16 cellular contexts compared by ENCODE assay signal in the genomic region with DNA sequence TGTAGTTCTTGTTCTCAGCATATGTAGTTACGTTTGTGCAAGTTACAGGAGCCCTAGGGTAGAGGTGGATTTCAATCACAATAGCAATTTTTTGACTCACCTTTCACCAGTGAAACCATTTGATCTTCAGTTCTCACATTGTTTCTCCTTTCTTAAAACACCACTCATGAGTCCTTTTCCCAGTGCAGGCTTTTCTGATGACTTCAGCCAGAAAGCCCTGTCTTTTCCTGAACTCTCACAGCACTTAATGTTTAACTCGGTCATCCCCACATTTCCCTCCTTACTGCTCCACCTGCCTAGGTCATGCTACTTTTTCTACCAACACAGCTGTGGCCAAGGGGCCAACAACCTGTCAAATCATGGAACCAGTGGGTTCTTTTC. TPM values are rescaled to one million over a fixed set of nuclear protein-coding genes. Genes with fewer than 3 reads are reported as not detected.
DNase-seq lines count a peak whose midpoint lies in the region; ATAC-seq, FAIRE-seq and TF ChIP-seq lines count a peak whose summit lies in the region.
"Had no signal": no experiment of that assay in that cellular context is flagged by ENCODE, and none has a peak within 500 bp of the region (broad histone marks: within the 10 kb centered on the region; RNA-seq: fewer than 3 reads in every experiment).

No MANE protein-coding gene starts in this region.

- no peaks in the 10 kb centered on the region for H3K9me3 Mint-ChIP-seq in GM23338
- H3K9me3 Mint-ChIP-seq: activated B cell treated with CpG ODN at 0.5 μM for 24 hours had no signal

- no peak for DNase-seq in GM12892 (ENCODE audit: insufficient read length)
- no peak for DNase-seq in left colon
- no peak for DNase-seq in GF-D8 (lab: John Stamatoyannopoulos, UW)
- DNase-seq in posterior vena cava (ENCODE audit: low spot score), result no peak
- DNase-seq in GM23338 (ENCODE audit: low spot score), result no peak
- DNase-seq: activated B cell treated with CpG ODN at 0.5 μM for 24 hours; activated T-cell treated with anti-CD3 and anti-CD28 coated beads for 4 hours; KG1; NCI-H187 treated with DMSO at 0.1 percent for 48 hours; retina; SIG-M5; stimulated activated CD4-positive, alpha-beta T cell treated with anti-CD3 and anti-CD28 coated beads, Interleukin-4, amount 100 ng/mL, for 1 hour; stimulated activated naive B cell treated with anti-CD40 and anti-IgM and Interleukin-4, amounts not matched to agents 10 μg/mL and 1 μg/mL and 100 μg/mL, for 72 hours had no signal

- no peaks in the 10 kb centered on the region for H3K79me2 ChIP-seq in GM23338 (replicated peaks; ENCODE audit: insufficient read depth)

- peak; percentile 81 for FAIRE-seq in GM12892 (lab: Jason Lieb, UNC)

- TF ChIP-seq POLR2A in GM12892 (IDR thresholded peaks at IDR 0.05; ENCODE audit: low read depth, low read length), result no peak

- peaks cover 3% of the 10 kb centered on the region; the same call in 1 of the 3 replicates for H3K4me1 Mint-ChIP-seq in GM23338
- H3K4me1 Mint-ChIP-seq: activated B cell treated with CpG ODN at 0.5 μM for 24 hours; stimulated activated naive B cell treated with anti-CD40 and anti-IgM and Interleukin-4, amounts not matched to agents 10 μg/mL and 1 μg/mL and 100 μg/mL, for 72 hours had no signal

- H3K27me3 ChIP-seq in GM23338 (ENCODE audit: insufficient read depth), result no peaks in the 10 kb centered on the region

- no peak overlapping the region for H3K4me2 ChIP-seq in GM23338

- H4K20me1 ChIP-seq in GM23338 (replicated peaks; ENCODE audit: insufficient read depth), result no peaks in the 10 kb centered on the region

- peaks cover 2% of the 10 kb centered on the region for H3K27me3 Mint-ChIP-seq in GM23338 (ENCODE audit: insufficient read depth, low read depth, poor library complexity)

- H3F3A ChIP-seq in GM23338 (replicated peaks; ENCODE audit: low read depth), result no peaks in the 10 kb centered on the region

- H3K27ac Mint-ChIP-seq in GM23338, result no peak overlapping the region
- H3K27ac Mint-ChIP-seq: activated B cell treated with CpG ODN at 0.5 μM for 24 hours; stimulated activated naive B cell treated with anti-CD40 and anti-IgM and Interleukin-4, amounts not matched to agents 10 μg/mL and 1 μg/mL and 100 μg/mL, for 72 hours had no signal

- H2AFZ ChIP-seq in GM23338, result no peak overlapping the region

- TF ChIP-seq CTCF in GM23338 (conservative IDR thresholded peaks at IDR 0.05; ENCODE audit: low read depth in 2 of 2), result no peak

- no peak overlapping the region for H3K4me3 Mint-ChIP-seq in GM23338
- H3K4me3 Mint-ChIP-seq: activated B cell treated with CpG ODN at 0.5 μM for 24 hours; stimulated activated naive B cell treated with anti-CD40 and anti-IgM and Interleukin-4, amounts not matched to agents 10 μg/mL and 1 μg/mL and 100 μg/mL, for 72 hours had no signal

- no peak overlapping the region for H3K27ac ChIP-seq in GM23338 (ENCODE audit: low read depth)

- peaks cover 12% of the 10 kb centered on the region for H3K9me2 ChIP-seq in GM23338 (ENCODE audit: insufficient read depth)

- H3K36me3 Mint-ChIP-seq in GM23338 (ENCODE audit: low read depth), result no peaks in the 10 kb centered on the region
- H3K36me3 Mint-ChIP-seq: stimulated activated naive B cell treated with anti-CD40 and anti-IgM and Interleukin-4, amounts not matched to agents 10 μg/mL and 1 μg/mL and 100 μg/mL, for 72 hours had no signal

- ATAC-seq in GM21529 (IDR thresholded peaks at IDR 0.05; ENCODE audit: unreplicated experiment), result peak; percentile 77
- peak; percentile 60 for ATAC-seq in HG03159 (IDR thresholded peaks at IDR 0.05; ENCODE audit: unreplicated experiment)
- ATAC-seq in left colon, result peak; percentile 56
- no peak for ATAC-seq in GM19324 (IDR thresholded peaks at IDR 0.05; ENCODE audit: low FRiP score, unreplicated experiment)
- no peak for ATAC-seq in GM23338
- ATAC-seq: stimulated activated naive B cell treated with anti-CD40 and anti-IgM and Interleukin-4, amounts not matched to agents 10 μg/mL and 1 μg/mL and 100 μg/mL, for 72 hours had no signal

- no peaks in the 10 kb centered on the region for H3K36me3 ChIP-seq in GM23338 (ENCODE audit: insufficient read depth)

- H3K4me1 ChIP-seq in GM23338 (ENCODE audit: insufficient read depth), result no peaks in the 10 kb centered on the region

- intact Hi-C loops in left colon (cut with DNase I, micrococcal nuclease) (no loop called here), posterior vena cava (cut with DNase I) (no loop called here)

- no peak overlapping the region for H3K4me3 ChIP-seq in GM23338

TF ChIP-seq in GM23338, 12 proteins besides CTCF, POLR2A, EP300 and RAD21:
- TF ChIP-seq CREB1 (CRISPR knock-in tag; IDR thresholded peaks at IDR 0.05; ENCODE audit: low read depth) (no peak), EZH2 (IDR thresholded peaks at IDR 0.05; ENCODE audit: low read depth, unreplicated experiment) (no peak), NANOG (IDR thresholded peaks at IDR 0.05; ENCODE audit: borderline replicate concordance) (no peak), STAT1 (IDR thresholded peaks at IDR 0.05; ENCODE audit: unreplicated experiment) (no peak), ZNF114 (CRISPR knock-in tag; IDR thresholded peaks at IDR 0.05) (no peak), POLR2AphosphoS5 (IDR thresholded peaks at IDR 0.05; ENCODE audit: low read depth) (no peak)
- TF ChIP-seq, protein P1, sequence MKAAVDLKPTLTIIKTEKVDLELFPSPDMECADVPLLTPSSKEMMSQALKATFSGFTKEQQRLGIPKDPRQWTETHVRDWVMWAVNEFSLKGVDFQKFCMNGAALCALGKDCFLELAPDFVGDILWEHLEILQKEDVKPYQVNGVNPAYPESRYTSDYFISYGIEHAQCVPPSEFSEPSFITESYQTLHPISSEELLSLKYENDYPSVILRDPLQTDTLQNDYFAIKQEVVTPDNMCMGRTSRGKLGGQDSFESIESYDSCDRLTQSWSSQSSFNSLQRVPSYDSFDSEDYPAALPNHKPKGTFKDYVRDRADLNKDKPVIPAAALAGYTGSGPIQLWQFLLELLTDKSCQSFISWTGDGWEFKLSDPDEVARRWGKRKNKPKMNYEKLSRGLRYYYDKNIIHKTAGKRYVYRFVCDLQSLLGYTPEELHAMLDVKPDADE (IDR thresholded peaks at IDR 0.05), result no peak

RNA-seq across cellular contexts. Expression of gene ARHGEF28, which starts 37.9 kb away (rescaled TPM):
- polyA plus RNA-seq in GM12892 (2012; ENCODE audit: missing spikeins), result 0.64 TPM
- total RNA-seq in left colon, result 10 to 100 TPM in 1 of 2 donors, 1 to 10 TPM in 1; 9.5 to 13.5 TPM
- 10 to 100 TPM; 12.7 to 13.0 TPM for total RNA-seq in posterior vena cava
- 1.0 and 1.3 TPM in 2 replicates for total RNA-seq in GM23338 (2014; rRNA removed; shearing (Covaris generic))
- 0.39 and 0.64 TPM in 2 replicates for polyA plus RNA-seq in GM23338 (2016; fragmentation: Nextera tagmentation; extraction: Ambion mirVana)
- total RNA-seq: activated B cell treated with CpG ODN at 0.5 μM for 24 hours had no signal

Comparison
In these comparisons a context has a peak if more than half of its experiments do, and no peak if none do; other contexts are left out.
1. ATAC-seq: peak in GM21529 (single experiment), HG03159 (single experiment) and left colon (single experiment); none in GM19324 (single experiment) and GM23338 (single experiment).